18 cellular contexts compared by ENCODE assay signal in genomic region chr1:32878637-32879041, GRCh38. TPM values are rescaled to one million over a fixed set of nuclear protein-coding genes. Genes with fewer than 3 reads are reported as not detected.
DNase-seq lines count a peak whose midpoint lies in the region; ATAC-seq and TF ChIP-seq lines count a peak whose summit lies in the region.
"Had no signal": no experiment of that assay in that cellular context is flagged by ENCODE, and none has a peak within 500 bp of the region (broad histone marks: within the 10 kb centered on the region; RNA-seq: fewer than 3 reads in every experiment).

No MANE protein-coding gene starts in this region.

- peak; percentile 26 for DNase-seq in activated CD4-positive, CD25-positive, alpha-beta regulatory T cell treated with anti-CD3 and anti-CD28 coated beads, Interleukin-2, amount 50 U/mL, for 72 hours
- no peak for DNase-seq in activated CD4-positive, CD25-positive, alpha-beta regulatory T cell (lab: John Stamatoyannopoulos, UW)
- no peak for DNase-seq in Panc1 (ENCODE audit: low read depth, low spot score)
- DNase-seq in foreskin keratinocyte, result no peak
- peak; percentile 61 for DNase-seq in spleen
- DNase-seq in NCI-H526 treated with DMSO at 0.1 percent for 48 hours (lab: John Stamatoyannopoulos, UW), result no peak
- DNase-seq: CD8-positive, alpha-beta T cell; DND-41; GDM1; NCI-H187 had no signal

- H3K4me3 ChIP-seq in Panc1 (ENCODE audit: low read depth in 2 of 2, low read length in 2 of 2) (no peak overlapping the region), spleen (no peak overlapping the region)
- H3K4me3 ChIP-seq: BLaER1, GM12878 had no signal

- H3K27ac ChIP-seq in Panc1 (ENCODE audit: low read length), result no peak overlapping the region
- no peak overlapping the region for H3K27ac ChIP-seq in foreskin keratinocyte
- H3K27ac ChIP-seq in spleen, result no peak overlapping the region
- H3K27ac ChIP-seq: BLaER1, HL-60 had no signal

- H3K9me3 ChIP-seq in Panc1 (ENCODE audit: control insufficient read depth, insufficient read depth, low read depth, low read length), result no peaks in the 10 kb centered on the region
- H3K9me3 ChIP-seq in spleen, result no peaks in the 10 kb centered on the region
- H3K9me3 ChIP-seq: BLaER1 had no signal

- CTCF ChIA-PET in Panc1 (lab: Charles Lee), result no interaction called here

- ATAC-seq in Panc1, result peak; percentile 45
- ATAC-seq in foreskin keratinocyte, result peak; percentile 3
- ATAC-seq in GM18870 (IDR thresholded peaks at IDR 0.05; ENCODE audit: unreplicated experiment), result no peak
- no peak for ATAC-seq in HG02852 (IDR thresholded peaks at IDR 0.05; ENCODE audit: unreplicated experiment)
- ATAC-seq: CD8-positive, alpha-beta T cell; GM12878 had no signal

- POLR2A ChIA-PET in Panc1 (lab: Charles Lee), result interaction anchor here (0.6 kb wide), 1 partner anchor 225 kb away, joined by 14 read pairs; no protein-coding TSS in a partner anchor

- no TSS peak for BruUV-seq in Panc1 (replicated peaks; lab: Mats Ljungman, UMichigan)

- intact Hi-C loops in Panc1 (cut with micrococcal nuclease; ENCODE audit: unreplicated experiment), result loop anchor here (10.0 kb wide), 2 partner anchors 206 to 434 kb away; partner anchors contain the start of gene AZIN2
- intact Hi-C loops in spleen (cut with DNase I; ENCODE audit: low total_unique reads), result no loop called here

- in situ Hi-C loops in Panc1 (cut with HindIII; ENCODE audit: low pct_unique_long_range_greater_than_20kb, low sequenced_read_pairs), result no loop called here

- TF ChIP-seq POLR2A in spleen (IDR thresholded peaks at IDR 0.05), result no peak

- WGBS in spleen, 5 donors, result 75 to 92% (median 80%) methylated on average over 4 to 5 of the region's 5 CpGs

- H3K36me3 ChIP-seq in Panc1 (ENCODE audit: control insufficient read depth, insufficient read depth, low read length) (no peaks in the 10 kb centered on the region), spleen (no peaks in the 10 kb centered on the region)
- H3K36me3 ChIP-seq: BLaER1 had no signal

- peaks cover 4% of the 10 kb centered on the region for H3K27me3 ChIP-seq in Panc1 (ENCODE audit: control insufficient read depth, insufficient read depth, low read length)
- H3K27me3 ChIP-seq in foreskin keratinocyte, result peaks cover 14% of the 10 kb centered on the region
- H3K27me3 ChIP-seq in spleen (replicated peaks in 1 of 7), result peaks cover 0 to 77% (median 3%) of the 10 kb centered on the region in 7 donors
- H3K27me3 ChIP-seq: BLaER1 had no signal

- no peak for TF ChIP-seq CTCF in Panc1 (IDR thresholded peaks at IDR 0.05)
- no peak for TF ChIP-seq CTCF in foreskin keratinocyte (conservative IDR thresholded peaks at IDR 0.05)
- no peak for TF ChIP-seq CTCF in spleen (IDR thresholded peaks at IDR 0.05 in 8 of 11, conservative IDR thresholded peaks at IDR 0.05 in 3 of 11)

- H3K4me1 ChIP-seq in Panc1 (ENCODE audit: control insufficient read depth, insufficient read depth, low read length), result peaks cover 6% of the 10 kb centered on the region
- no peaks in the 10 kb centered on the region for H3K4me1 ChIP-seq in foreskin keratinocyte
- peaks cover 0 to 9% (median 6%) of the 10 kb centered on the region in 6 donors for H3K4me1 ChIP-seq in spleen

RNA-seq across cellular contexts. Expression of gene HPCA, which starts 7.7 kb away (rescaled TPM):
- 1.2 TPM for total RNA-seq in Panc1 (2021; ENCODE audit: unreplicated experiment)
- polyA plus RNA-seq in Panc1 (2012; ENCODE audit: insufficient read length), result 1.7 TPM
- total RNA-seq in foreskin keratinocyte, result not detected in 2 replicates
- polyA plus RNA-seq in foreskin keratinocyte, result not detected in 2 replicates
- total RNA-seq in spleen, result under 1 TPM in 1 of 7 donors, not detected in 6; 0.32 TPM
- under 1 TPM in 2 of 3 donors, not detected in 1; 0.29 to 0.33 TPM for polyA plus RNA-seq in spleen
- total RNA-seq: CD8-positive, alpha-beta T cell; GM12878; LHCN-M2; NCI-H460; Right ventricle myocardium inferior had no signal

RNA-seq across cellular contexts. Expression of gene FNDC5, which starts 7.9 kb away (rescaled TPM):
- 2.6 TPM for total RNA-seq in Panc1 (2021; ENCODE audit: unreplicated experiment)
- polyA plus RNA-seq in Panc1 (2012; ENCODE audit: insufficient read length), result 3.5 TPM
- total RNA-seq in foreskin keratinocyte, result not detected in 2 replicates
- polyA plus RNA-seq in foreskin keratinocyte, result not detected in 2 replicates
- not detected for total RNA-seq in spleen
- under 1 TPM in 2 of 3 donors, not detected in 1; 0.30 TPM for polyA plus RNA-seq in spleen
- total RNA-seq: CD8-positive, alpha-beta T cell; GM12878 had no signal

RNA-seq across cellular contexts. Expression of gene TMEM54, which starts 22.6 kb away (rescaled TPM):
- total RNA-seq in Panc1 (2021; ENCODE audit: unreplicated experiment) (61.5 TPM), foreskin keratinocyte (73.2 and 90.0 TPM in 2 replicates), spleen (10 to 100 TPM in 6 of 7 donors, 1 to 10 TPM in 1; 9.9 to 24.6 (median 12.5) TPM)
- 133 TPM for polyA plus RNA-seq in Panc1 (2012; ENCODE audit: insufficient read length)
- polyA plus RNA-seq in foreskin keratinocyte (113 and 128 TPM in 2 replicates), spleen (10 to 100 TPM in 1 of 3 donors, 1 to 10 TPM in 2; 4.3 to 14.1 (median 5.6) TPM)
- total RNA-seq: CD8-positive, alpha-beta T cell had no signal

Comparison
In these comparisons a context has a peak if more than half of its experiments do, and no peak if none do; other contexts are left out.
1. DNase-seq: peak in activated CD4-positive, CD25-positive, alpha-beta regulatory T cell treated with anti-CD3 and anti-CD28 coated beads, Interleukin-2, amount 50 U/mL, for 72 hours (single experiment) and spleen (single experiment); none in activated CD4-positive, CD25-positive, alpha-beta regulatory T cell (0 of 4), Panc1 (single experiment), foreskin keratinocyte (0 of 2) and NCI-H526 treated with DMSO at 0.1 percent for 48 hours (single experiment).
2. ATAC-seq: peak in Panc1 (single experiment) and foreskin keratinocyte (single experiment); none in GM18870 (single experiment) and HG02852 (single experiment).